13 cellular contexts compared by ENCODE assay signal in genomic region chrX:34332336-34332735, GRCh38.
DNase-seq lines count a peak whose midpoint lies in the region; TF ChIP-seq lines count a peak whose summit lies in the region.
"Had no signal": no experiment of that assay in that cellular context is flagged by ENCODE, and none has a peak within 500 bp of the region (broad histone marks: within the 10 kb centered on the region; RNA-seq: fewer than 3 reads in every experiment).

No MANE protein-coding gene starts in this region.

- no peaks in the 10 kb centered on the region for H3K36me3 Mint-ChIP-seq in T-helper 2 cell treated with Interferon-gamma antibody and Interleukin-4, amounts not matched to agents 5 μg/mL and 100 μg/mL, for 36 hours (ENCODE audit: low read depth)

- no peaks in the 10 kb centered on the region for H3K27me3 Mint-ChIP-seq in T-helper 2 cell treated with Interferon-gamma antibody and Interleukin-4, amounts not matched to agents 5 μg/mL and 100 μg/mL, for 36 hours (ENCODE audit: low read depth)

- H3K9me3 Mint-ChIP-seq in T-helper 2 cell treated with Interferon-gamma antibody and Interleukin-4, amounts not matched to agents 5 μg/mL and 100 μg/mL, for 36 hours = peaks cover 6% of the 10 kb centered on the region

- DNase-seq in ELR (ENCODE audit: low read depth) (peak; percentile 0), LNCaP clone FGC (ENCODE audit: low read depth) (no peak), astrocyte of the cerebellum (ENCODE audit: low read depth) (no peak), myocyte (ENCODE audit: low read depth) (peak; percentile 3), DMS153 treated with DMSO at 0.1 percent for 48 hours (lab: John Stamatoyannopoulos, UW; ENCODE audit: unreplicated experiment) (no peak), inferior parietal cortex (ENCODE audit: extremely low spot score) (no peak)
- DNase-seq in activated CD4-positive, CD25-positive, alpha-beta regulatory T cell (lab: John Stamatoyannopoulos, UW) = no peak
- no peak for DNase-seq in T-helper 2 cell treated with Interferon-gamma antibody and Interleukin-4, amounts not matched to agents 5 μg/mL and 100 μg/mL, for 36 hours (ENCODE audit: low spot score)
- DNase-seq: activated CD4-positive, alpha-beta T cell treated with anti-CD3 and anti-CD28 coated beads, Interleukin-2, amount 50 U/mL, for 48 hours; activated naive CD4-positive, alpha-beta T cell treated with anti-CD3 and anti-CD28 coated beads, Interleukin-2, amount 50 U/mL, for 16 hours; COR-L47; head of caudate nucleus had no signal

- no peak overlapping the region for H3K4me3 Mint-ChIP-seq in T-helper 2 cell treated with Interferon-gamma antibody and Interleukin-4, amounts not matched to agents 5 μg/mL and 100 μg/mL, for 36 hours

- TF ChIP-seq CTCF in LNCaP clone FGC (IDR thresholded peaks at IDR 0.05; ENCODE audit: control insufficient read depth, extremely low read depth, insufficient read depth) = peak; percentile 50
- TF ChIP-seq CTCF in astrocyte of the cerebellum (IDR thresholded peaks at IDR 0.05; ENCODE audit: low read depth, low read length, missing control alignments) = peak; percentile 31

- no peaks in the 10 kb centered on the region for H3K4me1 Mint-ChIP-seq in T-helper 2 cell treated with Interferon-gamma antibody and Interleukin-4, amounts not matched to agents 5 μg/mL and 100 μg/mL, for 36 hours (ENCODE audit: low read depth)

- in situ Hi-C loops in astrocyte of the cerebellum (cut with HindIII; ENCODE audit: low sequenced_read_pairs) = no loop called here

- no peak overlapping the region for H3K4me3 ChIP-seq in LNCaP clone FGC (ENCODE audit: low read depth, low read length)
- no peak overlapping the region for H3K4me3 ChIP-seq in astrocyte of the cerebellum (ENCODE audit: low read depth, low read length)
- H3K4me3 ChIP-seq: SJSA1 had no signal

- no peak overlapping the region for H3K27ac Mint-ChIP-seq in T-helper 2 cell treated with Interferon-gamma antibody and Interleukin-4, amounts not matched to agents 5 μg/mL and 100 μg/mL, for 36 hours

Comparison
In these comparisons a context has a peak if more than half of its experiments do, and no peak if none do; other contexts are left out.
1. DNase-seq: peak in ELR (single experiment) and myocyte (single experiment); none in LNCaP clone FGC (single experiment), astrocyte of the cerebellum (single experiment), DMS153 treated with DMSO at 0.1 percent for 48 hours (single experiment), inferior parietal cortex (single experiment), activated CD4-positive, CD25-positive, alpha-beta regulatory T cell (0 of 4) and T-helper 2 cell treated with Interferon-gamma antibody and Interleukin-4, amounts not matched to agents 5 μg/mL and 100 μg/mL, for 36 hours (single experiment).